ENCODE assay signal across 22 cellular contexts in genomic region chr16:56370185-56370584, GRCh38. TPM values are rescaled to one million over a fixed set of nuclear protein-coding genes. Genes with fewer than 3 reads are reported as not detected.
A peak's percentile ranks its signal among the peaks of the same experiment; 100 is the strongest.
DNase-seq lines count a peak whose midpoint lies in the region; ATAC-seq and TF ChIP-seq lines count a peak whose summit lies in the region.
"Had no signal": no experiment of that assay in that cellular context is flagged by ENCODE, and none has a peak within 500 bp of the region (broad histone marks: within the 10 kb centered on the region; RNA-seq: fewer than 3 reads in every experiment).

No MANE protein-coding gene starts in this region.

- H3K27me3 ChIP-seq in tibial artery, result no peaks in the 10 kb centered on the region
- H3K27me3 ChIP-seq: foreskin keratinocyte, upper lobe of left lung had no signal

- H3K4me3 Mint-ChIP-seq in brain (peak overlapping the region in 1 of 5 experiments; percentile 30), type B pancreatic cell (no peak overlapping the region)
- H3K4me3 Mint-ChIP-seq: activated CD4-positive, alpha-beta memory T cell treated with anti-CD3 and anti-CD28 coated beads for 36 hours; activated naive CD4-positive, alpha-beta T cell treated with anti-CD3 and anti-CD28 coated beads, Interleukin-2, amount 50 U/mL, for 24 hours; CD4-positive, alpha-beta T cell; naive thymus-derived CD4-positive, alpha-beta T cell; stimulated activated memory B cell treated with anti-CD40 and anti-IgM and Interleukin-4, amounts not matched to agents 10 μg/mL and 1 μg/mL and 100 μg/mL, for 72 hours had no signal

- no peak overlapping the region for H3K4me3 ChIP-seq in tibial artery
- H3K4me3 ChIP-seq: lower lobe of right lung, upper lobe of left lung had no signal

- ATAC-seq in Right ventricle myocardium superior (ENCODE audit: poor library complexity), result peak; percentile 28
- no peak for ATAC-seq in left lobe of liver
- no peak for ATAC-seq in HG03378 (IDR thresholded peaks at IDR 0.05; ENCODE audit: unreplicated experiment)
- ATAC-seq: foreskin keratinocyte; HCT116; lower lobe of right lung; naive thymus-derived CD4-positive, alpha-beta T cell; stimulated activated memory B cell treated with anti-CD40 and anti-IgM and Interleukin-4, amounts not matched to agents 10 μg/mL and 1 μg/mL and 100 μg/mL, for 72 hours had no signal

- H3K36me3 ChIP-seq in tibial artery, result peaks cover 38 to 45% (median 40%) of the 10 kb centered on the region in 3 donors

- H3K27ac Mint-ChIP-seq in brain (peak overlapping the region in 3 of 5 experiments; percentile 7 to 49 (median 26)), type B pancreatic cell (peak overlapping the region; percentile 23)
- H3K27ac Mint-ChIP-seq: activated CD4-positive, alpha-beta memory T cell treated with anti-CD3 and anti-CD28 coated beads for 36 hours; activated naive CD4-positive, alpha-beta T cell treated with anti-CD3 and anti-CD28 coated beads, Interleukin-2, amount 50 U/mL, for 24 hours; CD4-positive, alpha-beta T cell; stimulated activated memory B cell treated with anti-CD40 and anti-IgM and Interleukin-4, amounts not matched to agents 10 μg/mL and 1 μg/mL and 100 μg/mL, for 72 hours had no signal

- no peaks in the 10 kb centered on the region for H3K9me3 ChIP-seq in tibial artery
- H3K9me3 ChIP-seq: lower lobe of right lung, upper lobe of left lung had no signal

- DNase-seq in Right ventricle myocardium superior, result no peak
- no peak for DNase-seq in cardiac septum (ENCODE audit: low spot score)
- DNase-seq in left lobe of liver (ENCODE audit: low spot score), result peak; percentile 26
- no peak for DNase-seq in type B pancreatic cell (ENCODE audit: extremely low spot score, unreplicated experiment)
- DNase-seq in tibial artery, result no peak
- no peak for DNase-seq in NK-92 treated with Interleukin-12 subunit alpha and Interleukin-12 subunit beta, amount 100 ng/mL, for 24 hours (lab: John Stamatoyannopoulos, UW)
- DNase-seq: ACHN; activated CD4-positive, alpha-beta memory T cell treated with anti-CD3 and anti-CD28 coated beads for 36 hours; activated T-cell treated with anti-CD3 and anti-CD28 coated beads, Interleukin-2, amount 50 U/mL, for 1 hour; CD4-positive, alpha-beta T cell; foreskin keratinocyte; Kasumi-1; naive thymus-derived CD4-positive, alpha-beta T cell; NCI-H1436 treated with DMSO at 0.1 percent for 48 hours; T-helper 1 cell; upper lobe of left lung had no signal

- H3K4me1 Mint-ChIP-seq in brain (peaks cover 15% of the 10 kb centered on the region), type B pancreatic cell (ENCODE audit: unreplicated experiment) (peaks cover 27% of the 10 kb centered on the region)

- peak overlapping the region in 1 of 2 donors; percentile 53 for H3K27ac ChIP-seq in tibial artery
- H3K27ac ChIP-seq: foreskin keratinocyte, lower lobe of right lung had no signal

- H3K9me3 Mint-ChIP-seq in brain (no peaks in the 10 kb centered on the region), type B pancreatic cell (no peaks in the 10 kb centered on the region)
- H3K9me3 Mint-ChIP-seq: activated CD4-positive, alpha-beta memory T cell treated with anti-CD3 and anti-CD28 coated beads for 36 hours; activated naive CD4-positive, alpha-beta T cell treated with anti-CD3 and anti-CD28 coated beads, Interleukin-2, amount 50 U/mL, for 24 hours; CD4-positive, alpha-beta T cell; naive thymus-derived CD4-positive, alpha-beta T cell; stimulated activated memory B cell treated with anti-CD40 and anti-IgM and Interleukin-4, amounts not matched to agents 10 μg/mL and 1 μg/mL and 100 μg/mL, for 72 hours had no signal

- H3K4me1 ChIP-seq in tibial artery, result peaks cover 0 to 19% (median 12%) of the 10 kb centered on the region in 4 donors

- H3K36me3 Mint-ChIP-seq in brain (peaks cover 61% of the 10 kb centered on the region), type B pancreatic cell (peaks cover 18% of the 10 kb centered on the region)

- H3K27me3 Mint-ChIP-seq in brain (no peaks in the 10 kb centered on the region), type B pancreatic cell (no peaks in the 10 kb centered on the region)
- H3K27me3 Mint-ChIP-seq: activated CD4-positive, alpha-beta memory T cell treated with anti-CD3 and anti-CD28 coated beads for 36 hours; activated naive CD4-positive, alpha-beta T cell treated with anti-CD3 and anti-CD28 coated beads, Interleukin-2, amount 50 U/mL, for 24 hours; CD4-positive, alpha-beta T cell; naive thymus-derived CD4-positive, alpha-beta T cell; stimulated activated memory B cell treated with anti-CD40 and anti-IgM and Interleukin-4, amounts not matched to agents 10 μg/mL and 1 μg/mL and 100 μg/mL, for 72 hours had no signal

- intact Hi-C loops in Right ventricle myocardium superior (cut with DNase I) (no loop called here), cardiac septum (cut with DNase I) (no loop called here), tibial artery (cut with DNase I; ENCODE audit: low total_unique reads) (no loop called here)

- TF ChIP-seq CTCF in brain (conservative IDR thresholded peaks at IDR 0.05) (no peak), type B pancreatic cell (conservative IDR thresholded peaks at IDR 0.05) (no peak), tibial artery (IDR thresholded peaks at IDR 0.05) (no peak)

RNA-seq across cellular contexts. Expression of gene AMFR, which starts 55.2 kb away (rescaled TPM):
- 63.0 TPM for total RNA-seq in Right ventricle myocardium superior
- total RNA-seq in cardiac septum, result 79.4 TPM
- polyA plus RNA-seq in brain (ENCODE audit: insufficient read depth, low read depth, low replicate concordance), result 46.2 TPM
- 159 TPM for total RNA-seq in left lobe of liver
- total RNA-seq in type B pancreatic cell (ENCODE audit: low replicate concordance), result 65.4 and 86.4 TPM in 2 replicates
